8 cellular contexts compared by ENCODE assay signal in the genomic region with DNA sequence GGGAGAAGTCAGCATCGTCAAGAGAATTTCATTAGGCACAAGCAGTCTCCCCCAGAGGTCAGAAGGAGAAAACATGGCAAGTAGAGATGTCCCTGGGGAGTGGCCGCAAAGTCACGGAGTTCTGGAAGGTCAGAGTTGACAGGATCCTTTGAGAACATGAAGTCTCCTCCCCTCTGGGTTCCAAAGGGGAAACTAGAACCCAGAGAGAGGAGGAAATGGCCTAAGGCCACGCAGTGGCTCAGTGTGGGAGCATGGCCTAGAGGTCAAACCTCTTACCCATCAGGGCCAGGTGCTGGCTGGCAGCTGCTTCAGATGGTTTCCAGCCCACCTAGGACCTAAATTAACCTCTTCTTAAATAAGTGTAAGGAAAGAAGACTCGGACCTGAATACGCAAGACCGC. TPM values are rescaled to one million over a fixed set of nuclear protein-coding genes. Genes with fewer than 3 reads are reported as not detected.
DNase-seq lines count a peak whose midpoint lies in the region; ATAC-seq and TF ChIP-seq lines count a peak whose summit lies in the region.

No MANE protein-coding gene starts in this region.

- H3F3A ChIP-seq in DOHH2 (ENCODE audit: control insufficient read depth, insufficient read depth) = no peaks in the 10 kb centered on the region

- H3K9me3 Mint-ChIP-seq in endodermal cell = peaks cover 60% of the 10 kb centered on the region

- DNase-seq in OCI-LY7 (ENCODE audit: low spot score) = no peak
- no peak for DNase-seq in endodermal cell
- DNase-seq in DMS153 treated with DMSO at 0.1 percent for 48 hours (lab: John Stamatoyannopoulos, UW; ENCODE audit: unreplicated experiment) = no peak
- no peak for DNase-seq in KBM-7
- DNase-seq in NCI-H1930 (lab: John Stamatoyannopoulos, UW) = no peak

- no peak for ATAC-seq in HG02981 (IDR thresholded peaks at IDR 0.05; ENCODE audit: unreplicated experiment)

- H3K4me3 Mint-ChIP-seq in endodermal cell = peak overlapping the region; percentile 81

- POLR2A ChIA-PET in OCI-LY7 (lab: Charles Lee) = interaction anchor here (0.7 kb wide), 1 partner anchor 110 kb away, joined by 3 read pairs; no protein-coding TSS in a partner anchor

- peaks cover 55% of the 10 kb centered on the region for H3K79me2 ChIP-seq in DOHH2 (ENCODE audit: control insufficient read depth, low read length)
- peaks cover 32% of the 10 kb centered on the region for H3K79me2 ChIP-seq in OCI-LY7 (ENCODE audit: insufficient read depth, low read depth, low read length)

- TF ChIP-seq CTCF in DOHH2 (IDR thresholded peaks at IDR 0.05; ENCODE audit: low read depth, low read length, poor library complexity, severe bottlenecking) (no peak), OCI-LY7 (conservative IDR thresholded peaks at IDR 0.05; ENCODE audit: low read length) (no peak), endodermal cell (conservative IDR thresholded peaks at IDR 0.05) (no peak), neutrophil (IDR thresholded peaks at IDR 0.05) (no peak)

- peak overlapping the region; percentile 84 for H3K4me2 ChIP-seq in DOHH2 (ENCODE audit: low read length)
- peak overlapping the region; percentile 97 for H3K4me2 ChIP-seq in OCI-LY7 (ENCODE audit: low read length)

- H3K36me3 Mint-ChIP-seq in endodermal cell (ENCODE audit: low read depth) = peaks cover 26% of the 10 kb centered on the region

- peak overlapping the region; percentile 81 for H3K27ac Mint-ChIP-seq in endodermal cell

- H3K4me1 ChIP-seq in DOHH2 (ENCODE audit: control insufficient read depth, low read length) = peaks cover 20% of the 10 kb centered on the region
- peaks cover 14% of the 10 kb centered on the region for H3K4me1 ChIP-seq in OCI-LY7 (ENCODE audit: insufficient read depth, low read length, poor library complexity, severe bottlenecking)
- no peaks in the 10 kb centered on the region for H3K4me1 ChIP-seq in endodermal cell (ENCODE audit: control insufficient read depth, insufficient read depth, low read length)
- H3K4me1 ChIP-seq in neutrophil (ENCODE audit: control insufficient read depth in 1 of 2, insufficient read depth in 1 of 2, low read depth in 1 of 2, low read length in 1 of 2) = peaks cover 21% of the 10 kb centered on the region in 2 experiments

- no peaks in the 10 kb centered on the region for H3K27me3 Mint-ChIP-seq in endodermal cell (ENCODE audit: insufficient read depth)

- H3K9me2 ChIP-seq in DOHH2 (replicated peaks; ENCODE audit: control insufficient read depth, low read length) (no peaks in the 10 kb centered on the region), OCI-LY7 (ENCODE audit: insufficient read depth, low read length) (no peaks in the 10 kb centered on the region)

- in situ Hi-C loops in KBM-7 (cut with MboI; ENCODE audit: low pct_unique_long_range_greater_than_20kb, low sequenced_read_pairs) = no loop called here

- peak overlapping the region; percentile 71 for H3K9ac ChIP-seq in endodermal cell (ENCODE audit: extremely low read depth, low read length, poor library complexity, severe bottlenecking)

- TSS peak; percentile 78 for BruUV-seq in OCI-LY7 (replicated peaks; lab: Mats Ljungman, UMichigan)

- H3K27ac ChIP-seq in DOHH2 (ENCODE audit: low read depth, low read length) = peak overlapping the region; percentile 67
- H3K27ac ChIP-seq in OCI-LY7 (ENCODE audit: low read depth, low read length, poor library complexity, severe bottlenecking) = peak overlapping the region; percentile 66
- H3K27ac ChIP-seq in endodermal cell (ENCODE audit: low read depth, low read length) = peak overlapping the region; percentile 38
- H3K27ac ChIP-seq in neutrophil = peak overlapping the region; percentile 95

- H3K9me3 ChIP-seq in DOHH2 (ENCODE audit: control insufficient read depth, insufficient read depth, low read length) (no peaks in the 10 kb centered on the region), OCI-LY7 (ENCODE audit: low read length) (no peaks in the 10 kb centered on the region), endodermal cell (ENCODE audit: control insufficient read depth, low read length) (no peaks in the 10 kb centered on the region), neutrophil (no peaks in the 10 kb centered on the region)

- H3K27me3 ChIP-seq in DOHH2 (ENCODE audit: control insufficient read depth, low read length) (no peaks in the 10 kb centered on the region), endodermal cell (ENCODE audit: control insufficient read depth, insufficient read depth, low read length, poor library complexity, severe bottlenecking) (no peaks in the 10 kb centered on the region), neutrophil (no peaks in the 10 kb centered on the region)

- H3K36me3 ChIP-seq in DOHH2 (ENCODE audit: control insufficient read depth, low read length) (peaks cover 23% of the 10 kb centered on the region), OCI-LY7 (ENCODE audit: insufficient read depth, low read length) (peaks cover 31% of the 10 kb centered on the region), endodermal cell (ENCODE audit: control insufficient read depth, insufficient read depth, low read length) (peaks cover 4% of the 10 kb centered on the region), neutrophil (peaks cover 31% of the 10 kb centered on the region)

- CTCF ChIA-PET in OCI-LY7 (lab: Charles Lee; ENCODE audit: unreplicated experiment) = no interaction called here

- H3K4me3 ChIP-seq in DOHH2 (ENCODE audit: low read length) (peak overlapping the region; percentile 79), OCI-LY7 (ENCODE audit: low read depth, low read length, poor library complexity, severe bottlenecking) (peak overlapping the region; percentile 100), endodermal cell (ENCODE audit: low read length) (peak overlapping the region; percentile 90), neutrophil (ENCODE audit: low read depth in 1 of 2, low read length in 1 of 2) (peak overlapping the region; percentile 78 to 79)

- peaks cover 7% of the 10 kb centered on the region for H3K4me1 Mint-ChIP-seq in endodermal cell

- H2AFZ ChIP-seq in OCI-LY7 (ENCODE audit: low read length) = peak overlapping the region; percentile 75; the same call in 1 of the 2 replicates

- H4K20me1 ChIP-seq in DOHH2 (ENCODE audit: control insufficient read depth, insufficient read depth, low read depth, low read length) = no peaks in the 10 kb centered on the region
- no peaks in the 10 kb centered on the region for H4K20me1 ChIP-seq in OCI-LY7 (ENCODE audit: insufficient read depth, low read length)

- intact Hi-C loops in OCI-LY7 (cut with micrococcal nuclease; ENCODE audit: unreplicated experiment) = loop anchor here (5.0 kb wide), 1 partner anchor 174 kb away; no protein-coding TSS in a partner anchor

- WGBS in endodermal cell (ENCODE audit: insufficient coverage in 1 of 2, insufficient read length in 1 of 2), 2 experiments = 53 to 71% methylated on average over 2 to 7 of the region's 7 CpGs

RNA-seq across cellular contexts. Expression of gene IDH3G, which starts 0.9 kb away (rescaled TPM):
- 52.5 and 53.2 TPM in 2 replicates for total RNA-seq in OCI-LY7 (2014; rRNA removed; shearing (Covaris generic))
- total RNA-seq in OCI-LY7 (2022) = 47.5 and 51.8 TPM in 2 replicates
- 10 to 100 TPM; 39.5 to 45.0 TPM for total RNA-seq in endodermal cell
- polyA plus RNA-seq in endodermal cell (2013, experiment 1 of 2) = 53.1 TPM
- 48.6 TPM for polyA plus RNA-seq in endodermal cell (2013, experiment 2 of 2)

RNA-seq across cellular contexts. Expression of gene SSR4, which starts 1.2 kb away (rescaled TPM):
- total RNA-seq in OCI-LY7 (2014; rRNA removed; shearing (Covaris generic)) = 121 and 165 TPM in 2 replicates
- total RNA-seq in OCI-LY7 (2022) = 156 and 186 TPM in 2 replicates
- total RNA-seq in endodermal cell = 100 to 1,000 TPM; 220 to 236 TPM
- polyA plus RNA-seq in endodermal cell (2013, experiment 1 of 2) = 275 TPM
- 267 TPM for polyA plus RNA-seq in endodermal cell (2013, experiment 2 of 2)

RNA-seq across cellular contexts. Expression of gene SRPK3, which starts 12.4 kb away (rescaled TPM):
- total RNA-seq in OCI-LY7 (2014; rRNA removed; shearing (Covaris generic)) = not detected in 2 replicates
- not detected in 2 replicates for total RNA-seq in OCI-LY7 (2022)
- total RNA-seq in endodermal cell = not detected
- 0.32 TPM for polyA plus RNA-seq in endodermal cell (2013, experiment 1 of 2)
- not detected for polyA plus RNA-seq in endodermal cell (2013, experiment 2 of 2)

RNA-seq across cellular contexts. Expression of gene PLXNB3, which starts 29.2 kb away (rescaled TPM):
- not detected in 2 replicates for total RNA-seq in OCI-LY7 (2014; rRNA removed; shearing (Covaris generic))
- total RNA-seq in OCI-LY7 (2022) (not detected in 2 replicates), endodermal cell (1 to 10 TPM; 1.1 TPM)
- polyA plus RNA-seq in endodermal cell (2013, experiment 1 of 2) = 4.5 TPM
- 2.6 TPM for polyA plus RNA-seq in endodermal cell (2013, experiment 2 of 2)

RNA-seq across cellular contexts. Expression of gene PDZD4, which starts 37.1 kb away (rescaled TPM):
- not detected in 2 replicates for total RNA-seq in OCI-LY7 (2014; rRNA removed; shearing (Covaris generic))
- total RNA-seq in OCI-LY7 (2022) = not detected in 2 replicates
- total RNA-seq in endodermal cell = 10 to 100 TPM; 30.1 to 68.3 TPM
- 62.3 TPM for polyA plus RNA-seq in endodermal cell (2013, experiment 1 of 2)
- polyA plus RNA-seq in endodermal cell (2013, experiment 2 of 2) = 55.6 TPM

Comparison
In these comparisons a context has a peak if more than half of its experiments do, and no peak if none do; other contexts are left out.
1. H3K27ac ChIP-seq: peak in every context shown above with its lines; median percentile 95 in neutrophil; 67 in DOHH2; 66 in OCI-LY7; 38 in endodermal cell.